15 cellular contexts compared by ENCODE assay signal in genomic region chr17:79947351-79948031, GRCh38.
DNase-seq lines count a peak whose midpoint lies in the region; ATAC-seq and TF ChIP-seq lines count a peak whose summit lies in the region.
"Had no signal": no experiment of that assay in that cellular context is flagged by ENCODE, and none has a peak within 500 bp of the region (broad histone marks: within the 10 kb centered on the region; RNA-seq: fewer than 3 reads in every experiment).

No MANE protein-coding gene starts in this region.

- no peak for DNase-seq in activated CD8-positive, alpha-beta T cell treated with anti-CD3 and anti-CD28 coated beads, Interleukin-2, amount 10 ng/mL, durations not matched to agents 7 days and 5 days
- no peak for DNase-seq in activated CD8-positive, alpha-beta T cell treated with anti-CD3 and anti-CD28 coated beads for 36 hours
- peak; percentile 8 for DNase-seq in WERI-Rb-1
- peak; percentile 47 to 53 for DNase-seq in foreskin keratinocyte
- peak; percentile 16 for DNase-seq in skeletal muscle cell (ENCODE audit: low read depth)
- no peak for DNase-seq in NCI-H1048 (lab: John Stamatoyannopoulos, UW)
- DNase-seq: activated CD4-positive, alpha-beta T cell treated with anti-CD3 and anti-CD28 coated beads, Interleukin-2, amount 10 ng/mL, durations not matched to agents 24 days and 14 days; activated gamma-delta T cell; MG63; trophoblast cell had no signal

- H3K4me1 Mint-ChIP-seq in activated CD8-positive, alpha-beta T cell treated with anti-CD3 and anti-CD28 coated beads, Interleukin-2, amount 10 ng/mL, durations not matched to agents 7 days and 5 days (ENCODE audit: low read depth): peaks cover 17% of the 10 kb centered on the region
- peaks cover 8% of the 10 kb centered on the region for H3K4me1 Mint-ChIP-seq in activated CD8-positive, alpha-beta T cell treated with anti-CD3 and anti-CD28 coated beads for 36 hours (ENCODE audit: low read depth)

- H3K4me3 ChIP-seq in WERI-Rb-1 (ENCODE audit: low read depth, low read length): no peak overlapping the region
- no peak overlapping the region for H3K4me3 ChIP-seq in skeletal muscle cell (ENCODE audit: low read depth, low read length)
- H3K4me3 ChIP-seq: A549, MG63 had no signal

- no peaks in the 10 kb centered on the region for H3K27me3 ChIP-seq in WERI-Rb-1 (ENCODE audit: insufficient read depth, low read depth, severe bottlenecking)
- H3K27me3 ChIP-seq in foreskin keratinocyte: no peaks in the 10 kb centered on the region
- H3K27me3 ChIP-seq: MG63 had no signal

- H3K9me3 ChIP-seq in WERI-Rb-1 (ENCODE audit: severe bottlenecking): no peaks in the 10 kb centered on the region
- H3K9me3 ChIP-seq: A549, MG63 had no signal

- no peaks in the 10 kb centered on the region for H3K9me3 Mint-ChIP-seq in activated CD8-positive, alpha-beta T cell treated with anti-CD3 and anti-CD28 coated beads, Interleukin-2, amount 10 ng/mL, durations not matched to agents 7 days and 5 days (ENCODE audit: insufficient read depth)
- no peaks in the 10 kb centered on the region for H3K9me3 Mint-ChIP-seq in activated CD8-positive, alpha-beta T cell treated with anti-CD3 and anti-CD28 coated beads for 36 hours
- H3K9me3 Mint-ChIP-seq: activated CD4-positive, alpha-beta T cell treated with anti-CD3 and anti-CD28 coated beads, Interleukin-2, amount 10 ng/mL, durations not matched to agents 24 days and 14 days; naive thymus-derived CD4-positive, alpha-beta T cell; T-helper 1 cell treated with Interleukin-12 subunit alpha and Interleukin-12 subunit beta and Interleukin-4 antibody, amounts not matched to agents 30 μg/mL and 1 μg/mL, for 36 hours had no signal

- intact Hi-C loops in activated CD8-positive, alpha-beta T cell treated with anti-CD3 and anti-CD28 coated beads for 36 hours (cut with micrococcal nuclease): no loop called here

- H3K27ac Mint-ChIP-seq in activated CD8-positive, alpha-beta T cell treated with anti-CD3 and anti-CD28 coated beads, Interleukin-2, amount 10 ng/mL, durations not matched to agents 7 days and 5 days: peak overlapping the region; percentile 11
- H3K27ac Mint-ChIP-seq in activated CD8-positive, alpha-beta T cell treated with anti-CD3 and anti-CD28 coated beads for 36 hours: no peak overlapping the region
- H3K27ac Mint-ChIP-seq: activated CD4-positive, alpha-beta T cell treated with anti-CD3 and anti-CD28 coated beads, Interleukin-2, amount 10 ng/mL, durations not matched to agents 24 days and 14 days; T-helper 1 cell treated with Interleukin-12 subunit alpha and Interleukin-12 subunit beta and Interleukin-4 antibody, amounts not matched to agents 30 μg/mL and 1 μg/mL, for 36 hours had no signal

- H3K4me3 Mint-ChIP-seq in activated CD8-positive, alpha-beta T cell treated with anti-CD3 and anti-CD28 coated beads, Interleukin-2, amount 10 ng/mL, durations not matched to agents 7 days and 5 days: no peak overlapping the region
- no peak overlapping the region for H3K4me3 Mint-ChIP-seq in activated CD8-positive, alpha-beta T cell treated with anti-CD3 and anti-CD28 coated beads for 36 hours
- H3K4me3 Mint-ChIP-seq: activated CD4-positive, alpha-beta T cell treated with anti-CD3 and anti-CD28 coated beads, Interleukin-2, amount 10 ng/mL, durations not matched to agents 24 days and 14 days; naive thymus-derived CD4-positive, alpha-beta T cell; T-helper 1 cell treated with Interleukin-12 subunit alpha and Interleukin-12 subunit beta and Interleukin-4 antibody, amounts not matched to agents 30 μg/mL and 1 μg/mL, for 36 hours had no signal

- peaks cover 98% of the 10 kb centered on the region for H3K36me3 ChIP-seq in WERI-Rb-1

- no peak overlapping the region for H3K27ac ChIP-seq in WERI-Rb-1
- H3K27ac ChIP-seq in foreskin keratinocyte: no peak overlapping the region
- H3K27ac ChIP-seq: A549 had no signal

- H3K27me3 Mint-ChIP-seq in activated CD8-positive, alpha-beta T cell treated with anti-CD3 and anti-CD28 coated beads, Interleukin-2, amount 10 ng/mL, durations not matched to agents 7 days and 5 days (ENCODE audit: low read depth): no peaks in the 10 kb centered on the region
- H3K27me3 Mint-ChIP-seq in activated CD8-positive, alpha-beta T cell treated with anti-CD3 and anti-CD28 coated beads for 36 hours: no peaks in the 10 kb centered on the region
- H3K27me3 Mint-ChIP-seq: activated CD4-positive, alpha-beta T cell treated with anti-CD3 and anti-CD28 coated beads, Interleukin-2, amount 10 ng/mL, durations not matched to agents 24 days and 14 days; naive thymus-derived CD4-positive, alpha-beta T cell had no signal

- H3K36me3 Mint-ChIP-seq in activated CD8-positive, alpha-beta T cell treated with anti-CD3 and anti-CD28 coated beads, Interleukin-2, amount 10 ng/mL, durations not matched to agents 7 days and 5 days (ENCODE audit: low read depth): no peaks in the 10 kb centered on the region
- peaks cover 1% of the 10 kb centered on the region for H3K36me3 Mint-ChIP-seq in activated CD8-positive, alpha-beta T cell treated with anti-CD3 and anti-CD28 coated beads for 36 hours (ENCODE audit: low read depth)
- H3K36me3 Mint-ChIP-seq: naive thymus-derived CD4-positive, alpha-beta T cell had no signal

- POLR2A ChIA-PET in activated CD8-positive, alpha-beta T cell treated with anti-CD3 and anti-CD28 coated beads, Interleukin-2, amount 10 ng/mL, durations not matched to agents 7 days and 5 days (lab: Charles Lee): no interaction called here
- POLR2A ChIA-PET in activated CD8-positive, alpha-beta T cell treated with anti-CD3 and anti-CD28 coated beads for 36 hours (lab: Charles Lee): no interaction called here

- TF ChIP-seq CTCF in activated CD8-positive, alpha-beta T cell treated with anti-CD3 and anti-CD28 coated beads for 36 hours (IDR thresholded peaks at IDR 0.05): no peak
- no peak for TF ChIP-seq CTCF in WERI-Rb-1 (IDR thresholded peaks at IDR 0.05; ENCODE audit: low read depth, low read length)
- no peak for TF ChIP-seq CTCF in foreskin keratinocyte (conservative IDR thresholded peaks at IDR 0.05)

- H3K4me1 ChIP-seq in foreskin keratinocyte: no peaks in the 10 kb centered on the region
- H3K4me1 ChIP-seq: A549 had no signal

- CTCF ChIA-PET in activated CD8-positive, alpha-beta T cell treated with anti-CD3 and anti-CD28 coated beads, Interleukin-2, amount 10 ng/mL, durations not matched to agents 7 days and 5 days (lab: Charles Lee): no interaction called here
- CTCF ChIA-PET in activated CD8-positive, alpha-beta T cell treated with anti-CD3 and anti-CD28 coated beads for 36 hours (lab: Charles Lee): no interaction called here

- no peak for ATAC-seq in activated CD8-positive, alpha-beta T cell treated with anti-CD3 and anti-CD28 coated beads, Interleukin-2, amount 10 ng/mL, durations not matched to agents 7 days and 5 days
- no peak for ATAC-seq in activated CD8-positive, alpha-beta T cell treated with anti-CD3 and anti-CD28 coated beads for 36 hours
- ATAC-seq in foreskin keratinocyte (peak; percentile 48), HG03571 (IDR thresholded peaks at IDR 0.05; ENCODE audit: unreplicated experiment) (no peak), GM19467 (IDR thresholded peaks at IDR 0.05; ENCODE audit: unreplicated experiment) (no peak)
- ATAC-seq: A549; naive thymus-derived CD4-positive, alpha-beta T cell had no signal

Comparison
In these comparisons a context has a peak if more than half of its experiments do, and no peak if none do; other contexts are left out.
1. DNase-seq: peak in WERI-Rb-1 (single experiment), foreskin keratinocyte (2 of 2) and skeletal muscle cell (single experiment); none in activated CD8-positive, alpha-beta T cell treated with anti-CD3 and anti-CD28 coated beads, Interleukin-2, amount 10 ng/mL, durations not matched to agents 7 days and 5 days (single experiment), activated CD8-positive, alpha-beta T cell treated with anti-CD3 and anti-CD28 coated beads for 36 hours (single experiment) and NCI-H1048 (single experiment).